In the genomic region with DNA sequence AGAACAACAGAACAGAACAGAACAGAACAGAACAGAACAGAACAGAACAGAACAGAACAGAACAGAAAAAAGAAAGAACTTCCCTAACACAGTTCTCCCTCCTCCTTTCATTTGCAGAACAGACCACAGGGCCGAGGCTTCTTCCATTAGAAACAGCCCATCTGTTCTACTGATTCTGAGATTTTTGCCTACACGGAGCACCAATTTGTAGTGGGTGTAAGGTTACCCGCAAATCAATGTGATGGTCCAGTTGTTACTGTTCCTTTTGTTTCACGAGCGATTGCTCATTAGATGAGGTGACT, we compare ENCODE assay signal across 8 cellular contexts. TPM values are rescaled to one million over a fixed set of nuclear protein-coding genes. Genes with fewer than 3 reads are reported as not detected.
DNase-seq lines count a peak whose midpoint lies in the region; ATAC-seq, FAIRE-seq and TF ChIP-seq lines count a peak whose summit lies in the region.

No MANE protein-coding gene starts in this region.

- peak overlapping the region; percentile 60 for H3K27ac ChIP-seq in CD8-positive, alpha-beta memory T cell (ENCODE audit: low read depth, low read length)
- H3K27ac ChIP-seq in Panc1 (ENCODE audit: low read length), result peak overlapping the region; percentile 61
- peak overlapping the region; percentile 91 to 93 (median 92) for H3K27ac ChIP-seq in esophagus muscularis mucosa (replicated peaks in 1 of 4)
- H3K27ac ChIP-seq in foreskin keratinocyte, result no peak overlapping the region

- peak overlapping the region; percentile 64 to 94 (median 86) for H3K27ac Mint-ChIP-seq in CD8-positive, alpha-beta memory T cell
- peak overlapping the region; percentile 72 for H3K27ac Mint-ChIP-seq in osteocyte (ENCODE audit: unreplicated experiment)

- no peaks in the 10 kb centered on the region for H3K9me3 Mint-ChIP-seq in CD8-positive, alpha-beta memory T cell
- no peaks in the 10 kb centered on the region for H3K9me3 Mint-ChIP-seq in osteocyte (ENCODE audit: unreplicated experiment)

- H3K27me3 ChIP-seq in CD8-positive, alpha-beta memory T cell (ENCODE audit: insufficient read depth, low read length, poor library complexity, severe bottlenecking), result no peaks in the 10 kb centered on the region
- H3K27me3 ChIP-seq in Panc1 (ENCODE audit: control insufficient read depth, insufficient read depth, low read length) (no peaks in the 10 kb centered on the region), esophagus muscularis mucosa (no peaks in the 10 kb centered on the region), foreskin keratinocyte (no peaks in the 10 kb centered on the region)

- no peak for TF ChIP-seq POLR2A in esophagus muscularis mucosa (IDR thresholded peaks at IDR 0.05; ENCODE audit: low read depth)

- POLR2A ChIA-PET in CD8-positive, alpha-beta memory T cell (lab: Charles Lee), result interaction anchor here (0.9 to 1.2 kb wide), 4 partner anchors 49 to 875 kb away, joined by 3 to 7 read pairs (median 4); a partner anchor contains a TSS
- POLR2A ChIA-PET in Panc1 (lab: Charles Lee), result interaction anchor here (0.6 to 0.7 kb wide), 5 partner anchors 10 to 1073 kb away, joined by 3 to 4 read pairs (median 4); no protein-coding TSS in a partner anchor

- in situ Hi-C loops in Panc1 (cut with HindIII; ENCODE audit: low pct_unique_long_range_greater_than_20kb, low sequenced_read_pairs), result no loop called here

- no peak for TF ChIP-seq EP300 in esophagus muscularis mucosa (IDR thresholded peaks at IDR 0.05)

- WGBS in esophagus muscularis mucosa, result 1% methylated on average over 5 of the region's 5 CpGs

- CTCF ChIA-PET in CD8-positive, alpha-beta memory T cell (lab: Charles Lee), result interaction anchor here (0.6 to 2.5 kb wide), 12 partner anchors 10 to 97 kb away, joined by 3 to 10 read pairs (median 4); no protein-coding TSS in a partner anchor
- CTCF ChIA-PET in Panc1 (lab: Charles Lee), result interaction anchor here (0.6 to 1.0 kb wide), 3 partner anchors 8 to 557 kb away, joined by 3 to 5 read pairs (median 3); no protein-coding TSS in a partner anchor

- peaks cover 14% of the 10 kb centered on the region for H3K4me1 ChIP-seq in CD8-positive, alpha-beta memory T cell (ENCODE audit: insufficient read depth, low read length)
- H3K4me1 ChIP-seq in Panc1 (ENCODE audit: control insufficient read depth, insufficient read depth, low read length) (peaks cover 21% of the 10 kb centered on the region), esophagus muscularis mucosa (peaks cover 12 to 59% (median 45%) of the 10 kb centered on the region in 4 donors), foreskin keratinocyte (peaks cover 29% of the 10 kb centered on the region)

- H3K36me3 ChIP-seq in CD8-positive, alpha-beta memory T cell (ENCODE audit: insufficient read depth, low read length), result no peaks in the 10 kb centered on the region
- no peaks in the 10 kb centered on the region for H3K36me3 ChIP-seq in Panc1 (ENCODE audit: control insufficient read depth, insufficient read depth, low read length)
- no peaks in the 10 kb centered on the region for H3K36me3 ChIP-seq in esophagus muscularis mucosa

- H3K9me3 ChIP-seq in CD8-positive, alpha-beta memory T cell (ENCODE audit: low read length), result no peaks in the 10 kb centered on the region
- H3K9me3 ChIP-seq in Panc1 (ENCODE audit: control insufficient read depth, insufficient read depth, low read depth, low read length), result no peaks in the 10 kb centered on the region
- no peaks in the 10 kb centered on the region for H3K9me3 ChIP-seq in esophagus muscularis mucosa

- no TSS peak for BruUV-seq in Panc1 (replicated peaks; lab: Mats Ljungman, UMichigan)

- intact Hi-C loops in Panc1 (cut with micrococcal nuclease; ENCODE audit: unreplicated experiment), result no loop called here
- intact Hi-C loops in esophagus muscularis mucosa (cut with DNase I), result no loop called here

- no peaks in the 10 kb centered on the region for H3K27me3 Mint-ChIP-seq in CD8-positive, alpha-beta memory T cell
- no peaks in the 10 kb centered on the region for H3K27me3 Mint-ChIP-seq in osteocyte (ENCODE audit: unreplicated experiment)

- ATAC-seq in Panc1 (no peak), foreskin keratinocyte (no peak)

- peaks cover 0 to 1% (median 0%) of the 10 kb centered on the region in 3 donors for H3K36me3 Mint-ChIP-seq in CD8-positive, alpha-beta memory T cell
- H3K36me3 Mint-ChIP-seq in osteocyte (ENCODE audit: unreplicated experiment), result no peaks in the 10 kb centered on the region

- H3K4me3 Mint-ChIP-seq in CD8-positive, alpha-beta memory T cell, result peak overlapping the region; percentile 75 to 94 (median 87)
- peak overlapping the region; percentile 70 for H3K4me3 Mint-ChIP-seq in osteocyte (ENCODE audit: unreplicated experiment)

- H3K4me3 ChIP-seq in CD8-positive, alpha-beta memory T cell (ENCODE audit: low read length), result peak overlapping the region; percentile 54
- H3K4me3 ChIP-seq in Panc1 (ENCODE audit: low read depth in 2 of 2, low read length in 2 of 2) (peak overlapping the region; percentile 69 to 75), esophagus muscularis mucosa (peak overlapping the region; percentile 76 to 92 (median 83))

- FAIRE-seq in D721Med (lab: Jason Lieb, UNC), result no peak

- DNase-seq in CD8-positive, alpha-beta memory T cell, result peak in 1 of 5 donors; percentile 6
- no peak for DNase-seq in Panc1 (ENCODE audit: low read depth, low spot score)
- DNase-seq in esophagus muscularis mucosa (ENCODE audit: extremely low spot score), result no peak
- DNase-seq in osteocyte (ENCODE audit: extremely low spot score, unreplicated experiment), result no peak
- no peak for DNase-seq in D721Med (ENCODE audit: insufficient read length, low spot score)
- no peak for DNase-seq in foreskin keratinocyte
- DNase-seq in NOMO-1 (lab: John Stamatoyannopoulos, UW; ENCODE audit: unreplicated experiment in 2 of 2), result no peak
- no peak for DNase-seq in NCI-H1930 (lab: John Stamatoyannopoulos, UW)

- TF ChIP-seq CTCF in Panc1 (IDR thresholded peaks at IDR 0.05) (no peak), esophagus muscularis mucosa (IDR thresholded peaks at IDR 0.05) (no peak), osteocyte (IDR thresholded peaks at IDR 0.05) (no peak), D721Med (IDR thresholded peaks at IDR 0.05; ENCODE audit: insufficient read depth, missing control alignments) (no peak), foreskin keratinocyte (conservative IDR thresholded peaks at IDR 0.05) (no peak)

- peaks cover 41 to 50% (median 48%) of the 10 kb centered on the region in 3 donors for H3K4me1 Mint-ChIP-seq in CD8-positive, alpha-beta memory T cell
- H3K4me1 Mint-ChIP-seq in osteocyte (ENCODE audit: unreplicated experiment), result peaks cover 42% of the 10 kb centered on the region

RNA-seq across cellular contexts. Expression of a gene that starts 0.7 kb away (rescaled TPM):
- total RNA-seq in CD8-positive, alpha-beta memory T cell, result 1 to 10 TPM; 5.5 to 5.6 TPM
- 4.1 TPM for polyA plus RNA-seq in CD8-positive, alpha-beta memory T cell
- 17.2 TPM for total RNA-seq in Panc1 (2021; ENCODE audit: unreplicated experiment)
- polyA plus RNA-seq in Panc1 (2012; ENCODE audit: insufficient read length), result 5.7 TPM
- total RNA-seq in esophagus muscularis mucosa, result 10 to 100 TPM; 29.2 to 48.2 (median 40.8) TPM
- 11.9 and 12.6 TPM in 2 replicates for total RNA-seq in osteocyte
- total RNA-seq in foreskin keratinocyte, result 13.6 and 15.5 TPM in 2 replicates
- 3.6 and 4.7 TPM in 2 replicates for polyA plus RNA-seq in foreskin keratinocyte
